In the genomic region with DNA sequence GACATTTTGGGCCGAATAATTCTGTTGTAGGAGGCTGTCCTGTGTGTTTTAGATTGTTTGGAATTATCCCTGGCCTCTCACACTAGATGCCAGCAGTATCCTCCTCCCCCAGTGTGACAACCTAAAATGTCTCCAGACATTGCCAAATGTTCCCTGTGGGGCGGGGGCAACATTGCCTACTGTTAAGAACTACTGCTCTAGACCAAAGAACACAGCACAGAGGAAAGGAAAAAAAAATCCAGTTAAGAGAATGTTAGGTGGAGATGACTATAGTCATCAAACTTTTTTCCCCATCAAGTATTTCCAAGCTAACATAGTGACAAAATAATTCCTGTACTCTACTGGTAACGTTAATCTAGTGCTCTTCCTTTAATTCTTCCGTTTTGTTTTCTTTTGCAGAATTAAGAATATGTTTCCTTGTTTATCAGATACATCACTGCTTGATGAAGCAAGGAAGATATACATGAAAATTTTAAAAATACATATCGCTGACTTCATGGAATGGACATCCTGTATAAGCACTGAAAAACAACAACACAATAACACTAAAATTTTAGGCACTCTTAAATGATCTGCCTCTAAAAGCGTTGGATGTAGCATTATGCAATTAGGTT, we compare ENCODE assay signal across 1 cellular context.
TF ChIP-seq lines count a peak whose summit lies in the region.

No MANE protein-coding gene starts in this region.

TF ChIP-seq in endothelial cell of umbilical vein, 7 proteins besides CTCF, POLR2A, EP300 and RAD21:
- TF ChIP-seq POLR2AphosphoS5 (IDR thresholded peaks at IDR 0.05; ENCODE audit: insufficient read depth, low read depth, low read length) (no peak), GATA2 (IDR thresholded peaks at IDR 0.05; ENCODE audit: insufficient read depth, insufficient read length, low read depth, low read length) (no peak), FOS (IDR thresholded peaks at IDR 0.05; ENCODE audit: borderline replicate concordance, insufficient read depth, low read length) (no peak), MYC (IDR thresholded peaks at IDR 0.05; ENCODE audit: low read depth, low read length) (no peak), JUN (IDR thresholded peaks at IDR 0.05; ENCODE audit: borderline replicate concordance, insufficient read depth, insufficient read length, low read depth) (no peak), EZH2 (IDR thresholded peaks at IDR 0.05; ENCODE audit: borderline replicate concordance, low read depth, low read length, severe bottlenecking) (no peak)
- TF ChIP-seq, protein P1, sequence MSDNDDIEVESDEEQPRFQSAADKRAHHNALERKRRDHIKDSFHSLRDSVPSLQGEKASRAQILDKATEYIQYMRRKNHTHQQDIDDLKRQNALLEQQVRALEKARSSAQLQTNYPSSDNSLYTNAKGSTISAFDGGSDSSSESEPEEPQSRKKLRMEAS (IDR thresholded peaks at IDR 0.05; ENCODE audit: insufficient read depth, insufficient read length), result no peak
TF ChIP-seq in endothelial cell of umbilical vein: peak in this region for 0.
